Comparison of ENCODE assay signal across 31 cellular contexts in the genomic region with DNA sequence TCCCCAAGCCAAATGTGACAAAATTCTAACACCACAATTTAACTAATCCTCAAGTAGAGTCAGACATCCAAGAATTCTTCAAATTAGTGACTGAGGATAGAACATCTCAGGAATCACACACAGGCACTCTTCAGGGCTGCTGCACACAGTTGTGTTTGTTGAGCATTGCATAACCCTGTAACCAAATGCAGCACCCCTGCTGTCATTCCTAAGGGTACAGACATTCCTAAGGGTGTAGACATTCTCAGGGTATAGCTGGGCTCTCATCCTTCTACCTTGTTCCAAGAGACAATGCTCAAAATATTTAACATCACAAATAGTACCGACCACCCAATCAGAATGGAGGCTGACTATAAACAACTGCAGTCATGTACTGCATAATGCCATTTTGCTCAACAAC.
DNase-seq lines count a peak whose midpoint lies in the region; ATAC-seq, FAIRE-seq and TF ChIP-seq lines count a peak whose summit lies in the region.
"Had no signal": no experiment of that assay in that cellular context is flagged by ENCODE, and none has a peak within 500 bp of the region (broad histone marks: within the 10 kb centered on the region; RNA-seq: fewer than 3 reads in every experiment).

No MANE protein-coding gene starts in this region.

- no peak for ATAC-seq in left lung
- ATAC-seq in GM21360 (IDR thresholded peaks at IDR 0.05; ENCODE audit: unreplicated experiment), result no peak
- ATAC-seq in GM21529 (IDR thresholded peaks at IDR 0.05; ENCODE audit: unreplicated experiment), result no peak
- ATAC-seq: left colon; stimulated activated naive B cell treated with anti-CD40 and anti-IgM and Interleukin-4, amounts not matched to agents 10 μg/mL and 1 μg/mL and 100 μg/mL, for 72 hours had no signal

- H3K27ac ChIP-seq in ACC112 (ENCODE audit: low read depth, low read length) (no peak overlapping the region), HUES64 (ENCODE audit: low read depth, low read length) (peak overlapping the region; percentile 2; the same call in 1 of the 2 replicates), left lung (no peak overlapping the region)
- H3K27ac ChIP-seq: ascending aorta, esophagus muscularis mucosa, suprapubic skin had no signal

- H3K79me2 ChIP-seq in ACC112 (ENCODE audit: control insufficient read depth, insufficient read depth, low read length, unreplicated experiment), result no peaks in the 10 kb centered on the region

- TF ChIP-seq CTCF in bronchial epithelial cell (IDR thresholded peaks at IDR 0.05; ENCODE audit: insufficient read depth, low read length, severe bottlenecking) (no peak), left lung (IDR thresholded peaks at IDR 0.05) (no peak)

- no peak overlapping the region for H3K4me3 ChIP-seq in ACC112 (ENCODE audit: low read depth, low read length)
- H3K4me3 ChIP-seq in HUES64 (ENCODE audit: low read length), result no peak overlapping the region
- no peak overlapping the region for H3K4me3 ChIP-seq in bronchial epithelial cell (ENCODE audit: low read depth, low read length)
- no peak overlapping the region for H3K4me3 ChIP-seq in left lung
- H3K4me3 ChIP-seq: ascending aorta, esophagus muscularis mucosa, suprapubic skin had no signal

- 83% methylated on average over 1 of the region's 1 CpG for WGBS in HUES64

- H2AFZ ChIP-seq in ACC112 (ENCODE audit: low read length, unreplicated experiment), result peak overlapping the region; percentile 38

- no peaks in the 10 kb centered on the region for H3K27me3 ChIP-seq in ACC112 (ENCODE audit: insufficient read depth, low read length)
- H3K27me3 ChIP-seq in HUES64 (ENCODE audit: insufficient read depth, low read length), result no peaks in the 10 kb centered on the region
- H3K27me3 ChIP-seq in bronchial epithelial cell (ENCODE audit: control insufficient read depth, insufficient read depth, low read length), result no peaks in the 10 kb centered on the region
- H3K27me3 ChIP-seq in left lung, result no peaks in the 10 kb centered on the region
- H3K27me3 ChIP-seq: ascending aorta, BE2C, esophagus muscularis mucosa, suprapubic skin had no signal

- FAIRE-seq in bronchial epithelial cell (lab: Jason Lieb, UNC), result peak; percentile 47
- FAIRE-seq: colon had no signal

- intact Hi-C loops in left lung (cut with DNase I), result no loop called here

- peaks cover 8% of the 10 kb centered on the region; the same call in 1 of the 2 replicates for H3K9me3 ChIP-seq in HUES64 (ENCODE audit: insufficient read depth, low read depth, low read length)
- peaks cover 0 to 3% of the 10 kb centered on the region in 2 donors for H3K9me3 ChIP-seq in left lung
- H3K9me3 ChIP-seq: ascending aorta, BE2C, esophagus muscularis mucosa, suprapubic skin had no signal

- DNase-seq in bronchial epithelial cell (ENCODE audit: low read depth) (no peak), iPS-NIHi7 (ENCODE audit: extremely low spot score) (peak; percentile 41), left lung (no peak), putamen (ENCODE audit: low spot score) (no peak)
- DNase-seq: activated B cell treated with CpG ODN at 0.5 μM for 24 hours; activated CD4-positive, alpha-beta T cell treated with anti-CD3 and anti-CD28 coated beads, Interleukin-2, amount 50 U/mL, for 48 hours; activated CD8-positive, alpha-beta memory T cell treated with anti-CD3 and anti-CD28 coated beads, Interleukin-2, amount 50 U/mL, for 4 hours; BE2C; DMS53; effector memory CD4-positive, alpha-beta T cell; foreskin melanocyte; GOT3; hypothalamus; Kasumi-1; left colon; mesenchymal stem cell; naive B cell; NCI-H1694; NCI-H2171 treated with DMSO at 0.1 percent for 48 hours; NCI-H526 treated with DMSO at 0.1 percent for 48 hours; stimulated activated CD4-positive, alpha-beta T cell treated with anti-CD3 and anti-CD28 coated beads, Interleukin-4, amount 100 ng/mL, for 1 hour; stimulated activated naive B cell treated with anti-CD40 and anti-IgM and Interleukin-4, amounts not matched to agents 10 μg/mL and 1 μg/mL and 100 μg/mL, for 72 hours; T-helper 9 cell had no signal

- no peak overlapping the region for H3K9ac ChIP-seq in HUES64 (ENCODE audit: low read depth, low read length)

- peaks cover 17% of the 10 kb centered on the region for H3K4me1 ChIP-seq in ACC112 (ENCODE audit: control insufficient read depth, insufficient read depth, low read length, unreplicated experiment)
- H3K4me1 ChIP-seq in HUES64 (ENCODE audit: insufficient read depth, low read length), result peaks cover 15% of the 10 kb centered on the region
- no peaks in the 10 kb centered on the region for H3K4me1 ChIP-seq in left lung
- H3K4me1 ChIP-seq: ascending aorta, BE2C, esophagus muscularis mucosa, suprapubic skin had no signal

- H3K36me3 ChIP-seq in ACC112 (ENCODE audit: insufficient read depth, low read length), result no peaks in the 10 kb centered on the region
- H3K36me3 ChIP-seq in HUES64 (ENCODE audit: insufficient read depth, low read length), result no peaks in the 10 kb centered on the region
- H3K36me3 ChIP-seq in bronchial epithelial cell (ENCODE audit: control insufficient read depth, insufficient read depth, low read length), result no peaks in the 10 kb centered on the region
- no peaks in the 10 kb centered on the region for H3K36me3 ChIP-seq in left lung
- H3K36me3 ChIP-seq: ascending aorta, BE2C, esophagus muscularis mucosa, suprapubic skin had no signal
